ENCODE assay signal across 26 cellular contexts in the genomic region with DNA sequence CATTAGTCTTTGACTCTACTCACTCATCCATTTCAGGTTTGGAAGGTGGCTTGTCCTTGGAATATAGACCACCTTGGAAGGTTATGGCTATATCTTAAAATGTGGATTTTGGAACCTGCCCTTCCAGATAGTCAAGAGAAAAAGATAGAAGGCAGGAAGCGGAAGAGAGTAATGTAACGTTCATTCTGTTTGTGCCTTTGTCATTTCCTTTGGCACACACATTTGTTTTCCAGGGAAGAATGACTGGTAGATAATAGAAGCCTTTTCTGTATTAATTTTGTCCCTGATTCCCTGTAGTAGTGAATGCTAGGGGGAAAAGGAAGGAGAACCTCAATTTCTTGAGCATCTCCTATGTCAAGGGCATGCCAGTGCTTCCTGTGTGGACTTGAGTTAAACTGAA. TPM values are rescaled to one million over a fixed set of nuclear protein-coding genes. Genes with fewer than 3 reads are reported as not detected.
DNase-seq lines count a peak whose midpoint lies in the region; ATAC-seq, FAIRE-seq and TF ChIP-seq lines count a peak whose summit lies in the region.
"Had no signal": no experiment of that assay in that cellular context is flagged by ENCODE, and none has a peak within 500 bp of the region (broad histone marks: within the 10 kb centered on the region; RNA-seq: fewer than 3 reads in every experiment).

No MANE protein-coding gene starts in this region.

- no peak overlapping the region for H3K27ac ChIP-seq in K562 (ENCODE audit: extremely low read depth, low read depth, low read length)
- H3K27ac ChIP-seq: A549; BLaER1 treated with 17β-estradiol and CSF1 and Interleukin-3, amounts not matched to agents 10 nM and 100 nM; GM23248 had no signal

- TF ChIP-seq POLR2A in K562 (conservative IDR thresholded peaks at IDR 0.05), result no peak

- H3K4me3 ChIP-seq in K562, result no peak overlapping the region
- H3K4me3 ChIP-seq: A549; BLaER1 treated with 17β-estradiol and CSF1 and Interleukin-3, amounts not matched to agents 10 nM and 100 nM; GM12878; GM23248 had no signal

- POLR2A ChIA-PET in K562 (lab: Yijun Ruan, JAX), result no interaction called here

- in situ Hi-C loops in K562 (cut with MboI), result no loop called here

- no TSS peak for BruUV-seq in K562 (replicated peaks; lab: Mats Ljungman, UMichigan)

- H3K79me2 ChIP-seq in K562 (ENCODE audit: control insufficient read depth, insufficient read depth, low read length), result no peaks in the 10 kb centered on the region

- no peaks in the 10 kb centered on the region for H3K36me3 ChIP-seq in K562 (ENCODE audit: control insufficient read depth, insufficient read depth, low read length)
- H3K36me3 ChIP-seq: BE2C had no signal

- no peaks in the 10 kb centered on the region for H3K9me1 ChIP-seq in K562 (ENCODE audit: control insufficient read depth, insufficient read depth, low read length)

- no peak for DNase-seq in K562 (ENCODE audit: extremely low read depth in 1 of 4, low spot score in 3 of 4)
- peak; percentile 39 to 65 for DNase-seq in dermis microvascular lymphatic vessel endothelial cell (ENCODE audit: low read depth in 2 of 2)
- peak; percentile 24 to 82 for DNase-seq in lung microvascular endothelial cell (ENCODE audit: low read depth in 2 of 2)
- DNase-seq in globus pallidus (ENCODE audit: low spot score), result no peak
- DNase-seq: 8988T; ACHN; AML-193; BE2C; CD4-positive, alpha-beta T cell; CD8-positive, alpha-beta memory T cell; DMS 273 treated with DMSO at 0.1 percent for 48 hours; DMS79; EL; GDM1; GM23248; H7; HFFc6 had no signal

- no peaks in the 10 kb centered on the region for H4K20me1 ChIP-seq in K562 (replicated peaks; ENCODE audit: control insufficient read depth, insufficient read depth, low read length)

- H3K9me3 ChIP-seq in K562 (replicated peaks; ENCODE audit: control insufficient read depth, insufficient read depth, low read depth, low read length), result no peaks in the 10 kb centered on the region
- H3K9me3 ChIP-seq: A549; BE2C; BLaER1 treated with 17β-estradiol and CSF1 and Interleukin-3, amounts not matched to agents 10 nM and 100 nM had no signal

- no peaks in the 10 kb centered on the region for H3K4me1 ChIP-seq in K562 (replicated peaks in 1 of 2; ENCODE audit: control insufficient read depth in 2 of 2, insufficient read depth in 2 of 2, low read length in 2 of 2)
- H3K4me1 ChIP-seq: BE2C had no signal

- no peak overlapping the region for H2AFZ ChIP-seq in K562 (ENCODE audit: low read depth, low read length)
- H2AFZ ChIP-seq: GM23248 had no signal

- H3K27me3 ChIP-seq in K562 (ENCODE audit: control insufficient read depth in 2 of 2, insufficient read depth in 2 of 2, low read length in 2 of 2), result peaks cover 6 to 14% of the 10 kb centered on the region in 2 experiments; a peak in 4 of 5 replicates
- H3K27me3 ChIP-seq: BE2C; BLaER1 treated with 17β-estradiol and CSF1 and Interleukin-3, amounts not matched to agents 10 nM and 100 nM had no signal

- WGBS in K562 (ENCODE audit: insufficient coverage, low coverage, missing lambda C conversion rate), result 6% methylated on average over 2 of the region's 2 CpGs

- ATAC-seq in K562, result no peak
- ATAC-seq in HG03520 (IDR thresholded peaks at IDR 0.05; ENCODE audit: unreplicated experiment), result no peak
- no peak for ATAC-seq in GM19397 (IDR thresholded peaks at IDR 0.05; ENCODE audit: unreplicated experiment)
- ATAC-seq: A549, GM12878 had no signal

- peak; percentile 40 for FAIRE-seq in K562 (lab: Jason Lieb, UNC)
- FAIRE-seq: A549, D721Med, GM12878, GM18507, H1 had no signal

- CTCF ChIA-PET in K562 (lab: Yijun Ruan, JAX; ENCODE audit: low intra/inter-chr PET ratio), result no interaction called here

- no peak for TF ChIP-seq RAD21 in K562 (CRISPR knock-in tag; conservative IDR thresholded peaks at IDR 0.05 in 1 of 2, IDR thresholded peaks at IDR 0.05 in 1 of 2)

- no peak overlapping the region for H3K9ac ChIP-seq in K562 (ENCODE audit: insufficient read depth in 1 of 2, low read depth in 2 of 2, low read length in 2 of 2)
- H3K9ac ChIP-seq: BLaER1 treated with 17β-estradiol and CSF1 and Interleukin-3, amounts not matched to agents 10 nM and 100 nM; GM23248 had no signal

- no peak for TF ChIP-seq CTCF in K562 (IDR thresholded peaks at IDR 0.05 in 2 of 3, conservative IDR thresholded peaks at IDR 0.05 in 1 of 3; ENCODE audit: insufficient read depth in 2 of 3, low read depth in 1 of 3, low read length in 3 of 3)

- intact Hi-C loops in K562 (cut with micrococcal nuclease), result no loop called here

- no peak for TF ChIP-seq EP300 in K562 (IDR thresholded peaks at IDR 0.05; ENCODE audit: low read length)

- H3K4me2 ChIP-seq in K562 (ENCODE audit: insufficient read depth, low read length), result no peak overlapping the region
- H3K4me2 ChIP-seq: A549; BLaER1 treated with 17β-estradiol and CSF1 and Interleukin-3, amounts not matched to agents 10 nM and 100 nM had no signal

TF ChIP-seq in K562, 482 proteins besides CTCF, POLR2A, EP300 and RAD21:
- TF ChIP-seq SMARCA4 (IDR thresholded peaks at IDR 0.05) (no peak), HNRNPUL1 (IDR thresholded peaks at IDR 0.05; ENCODE audit: low read length) (no peak), TBL1XR1 (IDR thresholded peaks at IDR 0.05; ENCODE audit: low read length in 2 of 2) (no peak), CBX8 (IDR thresholded peaks at IDR 0.05; ENCODE audit: borderline replicate concordance, extremely low read depth, low read depth, low read length, poor library complexity, severe bottlenecking) (no peak), MAZ (CRISPR knock-in tag; conservative IDR thresholded peaks at IDR 0.05 in 1 of 2, IDR thresholded peaks at IDR 0.05 in 1 of 2) (no peak), MEIS2 (IDR thresholded peaks at IDR 0.05; ENCODE audit: partially characterized antibody) (no peak), KDM1A (IDR thresholded peaks at IDR 0.05) (no peak), ARID2 (IDR thresholded peaks at IDR 0.05) (no peak), FOSL1 (tag; conservative IDR thresholded peaks at IDR 0.05) (no peak), ZNF586 (CRISPR knock-in tag; conservative IDR thresholded peaks at IDR 0.05) (no peak)
- TF ChIP-seq, protein P1, sequence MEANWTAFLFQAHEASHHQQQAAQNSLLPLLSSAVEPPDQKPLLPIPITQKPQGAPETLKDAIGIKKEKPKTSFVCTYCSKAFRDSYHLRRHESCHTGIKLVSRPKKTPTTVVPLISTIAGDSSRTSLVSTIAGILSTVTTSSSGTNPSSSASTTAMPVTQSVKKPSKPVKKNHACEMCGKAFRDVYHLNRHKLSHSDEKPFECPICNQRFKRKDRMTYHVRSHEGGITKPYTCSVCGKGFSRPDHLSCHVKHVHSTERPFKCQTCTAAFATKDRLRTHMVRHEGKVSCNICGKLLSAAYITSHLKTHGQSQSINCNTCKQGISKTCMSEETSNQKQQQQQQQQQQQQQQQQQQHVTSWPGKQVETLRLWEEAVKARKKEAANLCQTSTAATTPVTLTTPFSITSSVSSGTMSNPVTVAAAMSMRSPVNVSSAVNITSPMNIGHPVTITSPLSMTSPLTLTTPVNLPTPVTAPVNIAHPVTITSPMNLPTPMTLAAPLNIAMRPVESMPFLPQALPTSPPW (CRISPR knock-in tag; IDR thresholded peaks at IDR 0.05), result no peak
TF ChIP-seq in K562: peak in this region for 0.

RNA-seq across cellular contexts. Expression of a gene that starts 54.7 kb away (rescaled TPM):
- 1.1 and 2.8 TPM in 2 replicates for total RNA-seq in K562 (2011; cell fraction: chromatin; rRNA removed; ENCODE audit: low replicate concordance)
- 2.6 and 3.0 TPM in 2 replicates for total RNA-seq in K562 (2011; cell fraction: nucleolus; rRNA removed)
- 3.2 and 3.3 TPM in 2 replicates for total RNA-seq in K562 (2011; cell fraction: nucleoplasm; rRNA removed)
- total RNA-seq in K562 (2014; rRNA removed), result 2.9 and 3.1 TPM in 2 replicates
- total RNA-seq in K562 (2014; rRNA removed; fragmentation: Illumina TruSeq; extraction: Trizol), result 3.8 and 4.1 TPM in 2 replicates
- 2.8 and 3.4 TPM in 2 replicates for total RNA-seq in K562 (2015; rRNA removed; fragmentation: Illumina TruSeq; extraction: Trizol)
- total RNA-seq in K562 (2021), result 2.5 and 3.4 TPM in 2 replicates
- 2.7 and 3.7 TPM in 2 replicates for polyA plus RNA-seq in K562 (2011; rRNA removed)
- polyA plus RNA-seq in K562 (2011; cell fraction: cytosol; rRNA removed), result 2.2 and 5.0 TPM in 2 replicates
- polyA plus RNA-seq in K562 (2011; cell fraction: nucleus; rRNA removed), result 0.80 and 2.0 TPM in 2 replicates
- 5.6 and 15.7 TPM in 2 replicates for polyA plus RNA-seq in K562 (2012)
- 3.5 and 4.4 TPM in 2 replicates for polyA plus RNA-seq in K562 (2014; fragmentation: Illumina TruSeq; extraction: Trizol)
- 1 to 10 TPM; 1.3 to 2.8 TPM for polyA plus RNA-seq in K562 (2014; fragmentation: Nextera tagmentation; extraction: Ambion mirVana)
- polyA plus RNA-seq in K562 (2014; rRNA removed), result 3.7 and 4.5 TPM in 2 replicates
- 4.6 and 7.5 TPM in 2 replicates for polyA minus RNA-seq in K562 (2011; rRNA and poly(A)+ RNA removed)
- 1.6 TPM in 2 replicates for polyA minus RNA-seq in K562 (2011; cell fraction: cytosol; rRNA and poly(A)+ RNA removed)
- polyA minus RNA-seq in K562 (2011; cell fraction: nucleus; rRNA and poly(A)+ RNA removed), result 0.67 and 1.2 TPM in 2 replicates
- total RNA-seq in dermis microvascular lymphatic vessel endothelial cell, result 50.1 and 66.2 TPM in 2 replicates
- total RNA-seq in lung microvascular endothelial cell, result 34.9 and 59.9 TPM in 2 replicates
- total RNA-seq: CD4-positive, alpha-beta T cell; CD8-positive, alpha-beta memory T cell had no signal
- polyA plus RNA-seq: CD14-positive monocyte; CD8-positive, alpha-beta memory T cell had no signal

Comparison
In these comparisons a context has a peak if more than half of its experiments do, and no peak if none do; other contexts are left out.
1. DNase-seq: peak in dermis microvascular lymphatic vessel endothelial cell (2 of 2) and lung microvascular endothelial cell (2 of 2); none in K562 (0 of 4) and globus pallidus (single experiment).